In the genomic region with DNA sequence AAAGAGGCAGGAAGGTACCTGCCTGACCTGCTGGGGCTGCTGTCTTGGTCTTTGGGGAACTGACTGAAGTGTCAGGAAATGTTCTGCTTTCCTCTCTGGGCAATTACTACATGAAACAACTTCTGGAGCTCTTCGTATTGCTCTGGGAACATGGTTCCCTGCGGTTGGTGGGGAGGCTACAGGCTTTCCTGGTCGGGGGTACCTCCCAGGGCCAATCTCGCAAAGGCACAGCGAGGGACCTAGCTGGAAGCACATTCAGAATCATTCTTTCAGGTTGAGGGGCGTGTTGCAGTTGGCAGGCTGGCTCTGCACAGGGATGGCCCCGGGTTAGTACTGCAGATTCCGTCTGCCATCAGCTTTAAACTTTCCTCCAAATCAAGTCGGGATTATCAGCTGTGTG, we compare ENCODE assay signal across 31 cellular contexts.
"Had no signal": no experiment of that assay in that cellular context is flagged by ENCODE, and none has a peak within 500 bp of the region (broad histone marks: within the 10 kb centered on the region; RNA-seq: fewer than 3 reads in every experiment).

No MANE protein-coding gene starts in this region.

- H2AFZ ChIP-seq: parathyroid adenoma had no signal

- H3K4me1 ChIP-seq: breast epithelium, parathyroid adenoma, psoas muscle had no signal

- H3K4me1 Mint-ChIP-seq: activated CD4-positive, alpha-beta T cell treated with anti-CD3 and anti-CD28 coated beads, Interleukin-2, amount 10 ng/mL, durations not matched to agents 24 days and 14 days; stimulated activated naive CD8-positive, alpha-beta T cell treated with anti-CD3 and anti-CD28 coated beads, Interleukin-15, amount 100 ng/mL, for 72 hours had no signal

- ATAC-seq: activated CD4-positive, CD25-positive, alpha-beta regulatory T cell treated with anti-CD3 and anti-CD28 coated beads, Interleukin-2, amount 50 U/mL, for 24 hours; activated naive CD8-positive, alpha-beta T cell treated with anti-CD3 and anti-CD28 coated beads, Interleukin-2, amount 50 U/mL, for 24 hours; heart right ventricle; psoas muscle; stimulated activated memory B cell treated with anti-CD40 and anti-IgM and Interleukin-4, amounts not matched to agents 10 μg/mL and 1 μg/mL and 100 μg/mL, for 72 hours; stimulated activated naive CD8-positive, alpha-beta T cell treated with anti-CD3 and anti-CD28 coated beads, Interleukin-15, amount 100 ng/mL, for 72 hours had no signal

- H3K4me3 Mint-ChIP-seq: activated CD4-positive, alpha-beta memory T cell treated with anti-CD3 and anti-CD28 coated beads for 36 hours; activated CD4-positive, alpha-beta T cell treated with anti-CD3 and anti-CD28 coated beads, Interleukin-2, amount 10 ng/mL, durations not matched to agents 24 days and 14 days; activated naive CD8-positive, alpha-beta T cell treated with anti-CD3 and anti-CD28 coated beads, Interleukin-2, amount 50 U/mL, for 24 hours; activated T-helper 1 cell treated with anti-CD3 and anti-CD28 coated beads, Interleukin-12 subunit alpha, Interleukin-12 subunit beta, Interleukin-2, Interleukin-4 antibody, amounts not matched to agents 30 ng/mL and 10 ng/mL and 1 ng/mL, durations not matched to agents 14 hours and 24 hours and 36 hours; mesothelial cell of epicardium; naive B cell; nephron progenitor cell; stimulated activated memory B cell treated with anti-CD40 and anti-IgM and Interleukin-4, amounts not matched to agents 10 μg/mL and 1 μg/mL and 100 μg/mL, for 72 hours; stimulated activated naive CD8-positive, alpha-beta T cell treated with anti-CD3 and anti-CD28 coated beads, Interleukin-15, amount 100 ng/mL, for 72 hours; T-helper 2 cell treated with Interferon-gamma antibody and Interleukin-4, amounts not matched to agents 5 μg/mL and 100 μg/mL, for 36 hours had no signal

- H3K27me3 ChIP-seq: breast epithelium, esophagus muscularis mucosa, sigmoid colon, upper lobe of left lung had no signal

- H3K79me2 ChIP-seq: parathyroid adenoma had no signal

- H3K27ac Mint-ChIP-seq: activated CD4-positive, alpha-beta memory T cell treated with anti-CD3 and anti-CD28 coated beads for 36 hours; activated CD4-positive, alpha-beta T cell treated with anti-CD3 and anti-CD28 coated beads, Interleukin-2, amount 10 ng/mL, durations not matched to agents 24 days and 14 days; activated naive CD8-positive, alpha-beta T cell treated with anti-CD3 and anti-CD28 coated beads, Interleukin-2, amount 50 U/mL, for 24 hours; activated T-helper 1 cell treated with anti-CD3 and anti-CD28 coated beads, Interleukin-12 subunit alpha, Interleukin-12 subunit beta, Interleukin-2, Interleukin-4 antibody, amounts not matched to agents 30 ng/mL and 10 ng/mL and 1 ng/mL, durations not matched to agents 14 hours and 24 hours and 36 hours; mesothelial cell of epicardium; naive B cell; nephron progenitor cell; stimulated activated memory B cell treated with anti-CD40 and anti-IgM and Interleukin-4, amounts not matched to agents 10 μg/mL and 1 μg/mL and 100 μg/mL, for 72 hours; stimulated activated naive CD8-positive, alpha-beta T cell treated with anti-CD3 and anti-CD28 coated beads, Interleukin-15, amount 100 ng/mL, for 72 hours; T-helper 2 cell treated with Interferon-gamma antibody and Interleukin-4, amounts not matched to agents 5 μg/mL and 100 μg/mL, for 36 hours had no signal

- FAIRE-seq: small intestine had no signal

- DNase-seq: activated CD4-positive, alpha-beta memory T cell treated with anti-CD3 and anti-CD28 coated beads for 36 hours; activated CD4-positive, alpha-beta T cell treated with anti-CD3 and anti-CD28 coated beads, Interleukin-2, amount 10 ng/mL, durations not matched to agents 24 days and 14 days; activated CD8-positive, alpha-beta memory T cell treated with anti-CD3 and anti-CD28 coated beads, Interleukin-2, amount 50 U/mL, for 4 hours; activated gamma-delta T cell; activated naive CD4-positive, alpha-beta T cell treated with anti-CD3 and anti-CD28 coated beads, Interleukin-2, amount 50 U/mL, for 16 hours; activated naive CD8-positive, alpha-beta T cell treated with anti-CD3 and anti-CD28 coated beads, Interleukin-2, amount 50 U/mL, for 24 hours; activated T-cell treated with anti-CD3 and anti-CD28 coated beads, Interleukin-2, amount 50 U/mL, for 1 hour; central memory CD4-positive, alpha-beta T cell; foreskin melanocyte; heart right ventricle; naive B cell; nephron progenitor cell; nucleus accumbens; psoas muscle; sigmoid colon; small intestine; stimulated activated CD4-positive, alpha-beta T cell treated with anti-CD3 and anti-CD28 coated beads, Interleukin-1b, Interleukin-23, amount 100 ng/mL, for 48 hours; stimulated activated CD4-positive, alpha-beta T cell treated with anti-CD3 and anti-CD28 coated beads, Interleukin-4, amount 100 ng/mL, for 4 hours; stimulated activated CD8-positive, alpha-beta memory T cell treated with anti-CD3 and anti-CD28 coated beads, Interleukin-4, amount 100 ng/mL, for 48 hours; stimulated activated naive CD8-positive, alpha-beta T cell treated with anti-CD3 and anti-CD28 coated beads, Interleukin-15, amount 100 ng/mL, for 72 hours; substantia nigra; upper lobe of left lung; WERI-Rb-1 had no signal

- H3K4me3 ChIP-seq: breast epithelium, esophagus muscularis mucosa, heart right ventricle, psoas muscle, sigmoid colon, upper lobe of left lung had no signal

- H3K36me3 ChIP-seq: breast epithelium, esophagus muscularis mucosa, heart right ventricle, sigmoid colon, upper lobe of left lung, WERI-Rb-1 had no signal

- H3K9ac ChIP-seq: parathyroid adenoma had no signal

- H3K36me3 Mint-ChIP-seq: activated CD4-positive, alpha-beta memory T cell treated with anti-CD3 and anti-CD28 coated beads for 36 hours; mesothelial cell of epicardium; naive B cell; stimulated activated memory B cell treated with anti-CD40 and anti-IgM and Interleukin-4, amounts not matched to agents 10 μg/mL and 1 μg/mL and 100 μg/mL, for 72 hours had no signal

- H3K9me3 Mint-ChIP-seq: activated CD4-positive, alpha-beta memory T cell treated with anti-CD3 and anti-CD28 coated beads for 36 hours; activated CD4-positive, alpha-beta T cell treated with anti-CD3 and anti-CD28 coated beads, Interleukin-2, amount 10 ng/mL, durations not matched to agents 24 days and 14 days; activated naive CD8-positive, alpha-beta T cell treated with anti-CD3 and anti-CD28 coated beads, Interleukin-2, amount 50 U/mL, for 24 hours; activated T-helper 1 cell treated with anti-CD3 and anti-CD28 coated beads, Interleukin-12 subunit alpha, Interleukin-12 subunit beta, Interleukin-2, Interleukin-4 antibody, amounts not matched to agents 30 ng/mL and 10 ng/mL and 1 ng/mL, durations not matched to agents 14 hours and 24 hours and 36 hours; mesothelial cell of epicardium; naive B cell; nephron progenitor cell; stimulated activated memory B cell treated with anti-CD40 and anti-IgM and Interleukin-4, amounts not matched to agents 10 μg/mL and 1 μg/mL and 100 μg/mL, for 72 hours; stimulated activated naive CD8-positive, alpha-beta T cell treated with anti-CD3 and anti-CD28 coated beads, Interleukin-15, amount 100 ng/mL, for 72 hours; T-helper 2 cell treated with Interferon-gamma antibody and Interleukin-4, amounts not matched to agents 5 μg/mL and 100 μg/mL, for 36 hours had no signal

- H3K27ac ChIP-seq: breast epithelium, esophagus muscularis mucosa, heart right ventricle, parathyroid adenoma, psoas muscle, sigmoid colon, WERI-Rb-1 had no signal

- H3K9me3 ChIP-seq: breast epithelium, esophagus muscularis mucosa, heart right ventricle, psoas muscle, sigmoid colon, upper lobe of left lung had no signal
